1 cellular context compared by ENCODE assay signal in the genomic region with DNA sequence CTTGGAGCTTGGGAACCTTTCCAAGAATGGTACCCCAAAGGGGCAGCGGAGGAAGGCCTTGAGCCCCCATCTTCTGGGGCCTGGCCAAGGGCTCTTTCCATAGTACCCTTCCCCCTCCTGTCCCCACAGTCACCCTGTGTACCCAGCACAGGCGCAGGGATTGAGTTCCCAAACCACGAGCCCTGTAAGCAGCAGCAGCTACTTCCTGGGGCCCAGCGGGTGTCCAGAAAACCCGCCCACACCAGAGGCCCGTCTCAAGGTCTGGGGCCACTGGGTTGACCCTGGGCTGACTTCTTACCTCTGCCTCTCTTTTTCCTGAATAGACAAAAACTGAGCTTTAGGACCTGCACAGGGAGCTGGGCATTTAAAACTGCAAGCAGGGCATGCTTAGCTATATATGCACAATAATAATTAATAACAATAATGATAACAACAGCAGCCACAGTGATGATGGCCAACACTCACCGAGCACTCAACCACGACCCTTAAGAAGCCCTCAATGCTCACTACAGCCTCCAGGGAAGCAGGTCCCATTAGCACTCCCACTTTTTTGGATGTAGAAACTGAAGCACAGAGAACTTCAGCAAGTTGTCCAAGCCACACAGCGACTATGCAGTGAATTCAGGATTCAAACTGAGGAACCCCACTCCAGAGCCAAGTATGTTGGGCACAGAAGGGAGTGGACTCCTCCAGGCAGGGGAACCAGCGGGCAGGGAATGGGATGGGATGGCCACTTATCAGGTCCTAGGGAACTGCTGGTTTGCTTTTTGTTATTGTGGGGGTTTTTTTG.
TF ChIP-seq lines count a peak whose summit lies in the region.

No MANE protein-coding gene starts in this region.

TF ChIP-seq in HepG2, 621 proteins besides CTCF, POLR2A, EP300 and RAD21 (continues in another document):
- TF ChIP-seq, protein P1, sequence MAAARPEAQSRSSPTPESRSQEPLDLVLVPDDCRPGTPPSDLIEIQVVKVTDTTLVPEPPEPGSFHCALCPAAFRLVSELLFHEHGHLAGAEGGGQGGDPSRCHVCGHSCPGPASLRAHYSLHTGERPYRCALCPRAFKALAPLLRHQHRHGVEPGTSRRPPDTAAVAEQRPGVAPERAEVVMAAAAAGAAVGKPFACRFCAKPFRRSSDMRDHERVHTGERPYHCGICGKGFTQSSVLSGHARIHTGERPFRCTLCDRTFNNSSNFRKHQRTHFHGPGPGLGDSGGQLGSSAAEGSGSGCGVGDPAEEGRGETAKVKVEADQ (CRISPR knock-in tag; IDR thresholded peaks at IDR 0.05; ENCODE audit: borderline replicate concordance), result no peak; the same call in 1 of the 2 replicates
- TF ChIP-seq RXRB (CRISPR knock-in tag; IDR thresholded peaks at IDR 0.05; ENCODE audit: borderline replicate concordance) (peak; percentile 88), ZNF121 (CRISPR knock-in tag; IDR thresholded peaks at IDR 0.05) (no peak), HOXD1 (CRISPR knock-in tag; IDR thresholded peaks at IDR 0.05) (0 out of 2 replicates have a peak, but pooled peaks have one; percentile 34), SOX13 (IDR thresholded peaks at IDR 0.05) (no peak), SOX13 (CRISPR knock-in tag; conservative IDR thresholded peaks at IDR 0.05 in 1 of 2, IDR thresholded peaks at IDR 0.05 in 1 of 2) (no peak; a peak in 1 of 4 replicates), CEBPG (CRISPR knock-in tag; IDR thresholded peaks at IDR 0.05) (no peak), MZF1 (CRISPR knock-in tag; IDR thresholded peaks at IDR 0.05; ENCODE audit: borderline replicate concordance) (peak; percentile 59; the same call in 1 of the 2 replicates), HNF4G (IDR thresholded peaks at IDR 0.05; ENCODE audit: borderline replicate concordance, low read depth, low read length) (peak; percentile 23; the same call in 1 of the 2 replicates), HNF4G (CRISPR knock-in tag; IDR thresholded peaks at IDR 0.05; ENCODE audit: borderline replicate concordance, low read depth) (no peak), GTF3A (CRISPR knock-in tag; conservative IDR thresholded peaks at IDR 0.05) (no peak), BCL6 (CRISPR knock-in tag; IDR thresholded peaks at IDR 0.05) (peak; percentile 67), JUN (CRISPR knock-in tag; IDR thresholded peaks at IDR 0.05) (no peak), KAT7 (CRISPR knock-in tag; IDR thresholded peaks at IDR 0.05; ENCODE audit: borderline replicate concordance) (no peak), DR1 (CRISPR knock-in tag; IDR thresholded peaks at IDR 0.05) (no peak), PHF20 (CRISPR knock-in tag; IDR thresholded peaks at IDR 0.05) (no peak; the same call in 1 of the 2 replicates), ZFP36L2 (CRISPR knock-in tag; IDR thresholded peaks at IDR 0.05) (no peak), NFE2L2 (IDR thresholded peaks at IDR 0.05; ENCODE audit: low read length) (no peak), ZFP90 (CRISPR knock-in tag; IDR thresholded peaks at IDR 0.05; ENCODE audit: borderline replicate concordance) (no peak), NCOA1 (CRISPR knock-in tag; IDR thresholded peaks at IDR 0.05) (no peak), ZNF136 (CRISPR knock-in tag; IDR thresholded peaks at IDR 0.05; ENCODE audit: low read depth) (no peak), ZNF326 (CRISPR knock-in tag; IDR thresholded peaks at IDR 0.05; ENCODE audit: borderline replicate concordance) (no peak), NFYC (CRISPR knock-in tag; IDR thresholded peaks at IDR 0.05) (no peak), TOE1 (CRISPR knock-in tag; IDR thresholded peaks at IDR 0.05) (no peak), ZBTB21 (CRISPR knock-in tag; IDR thresholded peaks at IDR 0.05) (no peak), PAF1 (CRISPR knock-in tag; IDR thresholded peaks at IDR 0.05) (no peak), KDM6A (CRISPR knock-in tag; IDR thresholded peaks at IDR 0.05; ENCODE audit: low read depth) (0 out of 2 replicates have a peak, but pooled peaks have one; percentile 54), ZNF891 (CRISPR knock-in tag; IDR thresholded peaks at IDR 0.05) (peak; percentile 77; the same call in 1 of the 2 replicates), LCORL (IDR thresholded peaks at IDR 0.05) (no peak), LCORL (CRISPR knock-in tag; IDR thresholded peaks at IDR 0.05) (peak; percentile 78; the same call in 1 of the 2 replicates), ZSCAN12 (CRISPR knock-in tag; IDR thresholded peaks at IDR 0.05) (no peak), FOXA1 (IDR thresholded peaks at IDR 0.05) (no peak), FOXA1 (CRISPR knock-in tag; IDR thresholded peaks at IDR 0.05) (0 out of 2 replicates have a peak, but pooled peaks have one; percentile 24), ZNF3 (CRISPR knock-in tag; IDR thresholded peaks at IDR 0.05) (no peak)
- TF ChIP-seq, protein P2, sequence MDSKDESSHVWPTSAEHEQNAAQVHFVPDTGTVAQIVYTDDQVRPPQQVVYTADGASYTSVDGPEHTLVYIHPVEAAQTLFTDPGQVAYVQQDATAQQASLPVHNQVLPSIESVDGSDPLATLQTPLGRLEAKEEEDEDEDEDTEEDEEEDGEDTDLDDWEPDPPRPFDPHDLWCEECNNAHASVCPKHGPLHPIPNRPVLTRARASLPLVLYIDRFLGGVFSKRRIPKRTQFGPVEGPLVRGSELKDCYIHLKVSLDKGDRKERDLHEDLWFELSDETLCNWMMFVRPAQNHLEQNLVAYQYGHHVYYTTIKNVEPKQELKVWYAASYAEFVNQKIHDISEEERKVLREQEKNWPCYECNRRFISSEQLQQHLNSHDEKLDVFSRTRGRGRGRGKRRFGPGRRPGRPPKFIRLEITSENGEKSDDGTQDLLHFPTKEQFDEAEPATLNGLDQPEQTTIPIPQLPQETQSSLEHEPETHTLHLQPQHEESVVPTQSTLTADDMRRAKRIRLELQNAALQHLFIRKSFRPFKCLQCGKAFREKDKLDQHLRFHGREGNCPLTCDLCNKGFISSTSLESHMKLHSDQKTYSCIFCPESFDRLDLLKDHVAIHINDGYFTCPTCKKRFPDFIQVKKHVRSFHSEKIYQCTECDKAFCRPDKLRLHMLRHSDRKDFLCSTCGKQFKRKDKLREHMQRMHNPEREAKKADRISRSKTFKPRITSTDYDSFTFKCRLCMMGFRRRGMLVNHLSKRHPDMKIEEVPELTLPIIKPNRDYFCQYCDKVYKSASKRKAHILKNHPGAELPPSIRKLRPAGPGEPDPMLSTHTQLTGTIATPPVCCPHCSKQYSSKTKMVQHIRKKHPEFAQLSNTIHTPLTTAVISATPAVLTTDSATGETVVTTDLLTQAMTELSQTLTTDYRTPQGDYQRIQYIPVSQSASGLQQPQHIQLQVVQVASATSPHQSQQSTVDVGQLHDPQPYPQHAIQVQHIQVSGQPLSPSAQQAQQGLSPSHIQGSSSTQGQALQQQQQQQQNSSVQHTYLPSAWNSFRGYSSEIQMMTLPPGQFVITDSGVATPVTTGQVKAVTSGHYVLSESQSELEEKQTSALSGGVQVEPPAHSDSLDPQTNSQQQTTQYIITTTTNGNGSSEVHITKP (CRISPR knock-in tag; IDR thresholded peaks at IDR 0.05; ENCODE audit: low read depth), result no peak
- TF ChIP-seq, protein P3, sequence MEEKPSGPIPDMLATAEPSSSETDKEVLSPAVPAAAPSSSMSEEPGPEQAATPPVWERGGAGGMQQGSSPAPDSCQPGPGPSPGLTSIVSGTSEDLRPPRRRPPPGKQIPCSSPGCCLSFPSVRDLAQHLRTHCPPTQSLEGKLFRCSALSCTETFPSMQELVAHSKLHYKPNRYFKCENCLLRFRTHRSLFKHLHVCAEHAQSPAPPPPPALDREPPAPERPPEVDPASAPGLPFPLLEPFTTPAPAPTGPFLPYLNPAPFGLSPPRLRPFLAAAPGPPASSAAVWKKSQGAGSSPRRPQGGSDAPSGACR (CRISPR knock-in tag; IDR thresholded peaks at IDR 0.05), result peak; percentile 7; the same call in 1 of the 2 replicates
- TF ChIP-seq, protein P4, sequence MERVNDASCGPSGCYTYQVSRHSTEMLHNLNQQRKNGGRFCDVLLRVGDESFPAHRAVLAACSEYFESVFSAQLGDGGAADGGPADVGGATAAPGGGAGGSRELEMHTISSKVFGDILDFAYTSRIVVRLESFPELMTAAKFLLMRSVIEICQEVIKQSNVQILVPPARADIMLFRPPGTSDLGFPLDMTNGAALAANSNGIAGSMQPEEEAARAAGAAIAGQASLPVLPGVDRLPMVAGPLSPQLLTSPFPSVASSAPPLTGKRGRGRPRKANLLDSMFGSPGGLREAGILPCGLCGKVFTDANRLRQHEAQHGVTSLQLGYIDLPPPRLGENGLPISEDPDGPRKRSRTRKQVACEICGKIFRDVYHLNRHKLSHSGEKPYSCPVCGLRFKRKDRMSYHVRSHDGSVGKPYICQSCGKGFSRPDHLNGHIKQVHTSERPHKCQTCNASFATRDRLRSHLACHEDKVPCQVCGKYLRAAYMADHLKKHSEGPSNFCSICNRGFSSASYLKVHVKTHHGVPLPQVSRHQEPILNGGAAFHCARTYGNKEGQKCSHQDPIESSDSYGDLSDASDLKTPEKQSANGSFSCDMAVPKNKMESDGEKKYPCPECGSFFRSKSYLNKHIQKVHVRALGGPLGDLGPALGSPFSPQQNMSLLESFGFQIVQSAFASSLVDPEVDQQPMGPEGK (CRISPR knock-in tag; IDR thresholded peaks at IDR 0.05), result peak; percentile 59; the same call in 1 of the 2 replicates
- TF ChIP-seq, protein P5, sequence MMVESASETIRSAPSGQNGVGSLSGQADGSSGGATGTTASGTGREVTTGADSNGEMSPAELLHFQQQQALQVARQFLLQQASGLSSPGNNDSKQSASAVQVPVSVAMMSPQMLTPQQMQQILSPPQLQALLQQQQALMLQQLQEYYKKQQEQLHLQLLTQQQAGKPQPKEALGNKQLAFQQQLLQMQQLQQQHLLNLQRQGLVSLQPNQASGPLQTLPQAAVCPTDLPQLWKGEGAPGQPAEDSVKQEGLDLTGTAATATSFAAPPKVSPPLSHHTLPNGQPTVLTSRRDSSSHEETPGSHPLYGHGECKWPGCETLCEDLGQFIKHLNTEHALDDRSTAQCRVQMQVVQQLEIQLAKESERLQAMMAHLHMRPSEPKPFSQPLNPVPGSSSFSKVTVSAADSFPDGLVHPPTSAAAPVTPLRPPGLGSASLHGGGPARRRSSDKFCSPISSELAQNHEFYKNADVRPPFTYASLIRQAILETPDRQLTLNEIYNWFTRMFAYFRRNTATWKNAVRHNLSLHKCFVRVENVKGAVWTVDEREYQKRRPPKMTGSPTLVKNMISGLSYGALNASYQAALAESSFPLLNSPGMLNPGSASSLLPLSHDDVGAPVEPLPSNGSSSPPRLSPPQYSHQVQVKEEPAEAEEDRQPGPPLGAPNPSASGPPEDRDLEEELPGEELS (CRISPR knock-in tag; IDR thresholded peaks at IDR 0.05), result no peak
- TF ChIP-seq, protein P6, sequence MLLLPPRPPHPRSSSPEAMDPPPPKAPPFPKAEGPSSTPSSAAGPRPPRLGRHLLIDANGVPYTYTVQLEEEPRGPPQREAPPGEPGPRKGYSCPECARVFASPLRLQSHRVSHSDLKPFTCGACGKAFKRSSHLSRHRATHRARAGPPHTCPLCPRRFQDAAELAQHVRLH (CRISPR knock-in tag; IDR thresholded peaks at IDR 0.05; ENCODE audit: borderline replicate concordance, low read depth), result no peak
- TF ChIP-seq, protein P7, sequence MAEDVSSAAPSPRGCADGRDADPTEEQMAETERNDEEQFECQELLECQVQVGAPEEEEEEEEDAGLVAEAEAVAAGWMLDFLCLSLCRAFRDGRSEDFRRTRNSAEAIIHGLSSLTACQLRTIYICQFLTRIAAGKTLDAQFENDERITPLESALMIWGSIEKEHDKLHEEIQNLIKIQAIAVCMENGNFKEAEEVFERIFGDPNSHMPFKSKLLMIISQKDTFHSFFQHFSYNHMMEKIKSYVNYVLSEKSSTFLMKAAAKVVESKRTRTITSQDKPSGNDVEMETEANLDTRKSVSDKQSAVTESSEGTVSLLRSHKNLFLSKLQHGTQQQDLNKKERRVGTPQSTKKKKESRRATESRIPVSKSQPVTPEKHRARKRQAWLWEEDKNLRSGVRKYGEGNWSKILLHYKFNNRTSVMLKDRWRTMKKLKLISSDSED (CRISPR knock-in tag; IDR thresholded peaks at IDR 0.05), result no peak
- TF ChIP-seq, protein P8, sequence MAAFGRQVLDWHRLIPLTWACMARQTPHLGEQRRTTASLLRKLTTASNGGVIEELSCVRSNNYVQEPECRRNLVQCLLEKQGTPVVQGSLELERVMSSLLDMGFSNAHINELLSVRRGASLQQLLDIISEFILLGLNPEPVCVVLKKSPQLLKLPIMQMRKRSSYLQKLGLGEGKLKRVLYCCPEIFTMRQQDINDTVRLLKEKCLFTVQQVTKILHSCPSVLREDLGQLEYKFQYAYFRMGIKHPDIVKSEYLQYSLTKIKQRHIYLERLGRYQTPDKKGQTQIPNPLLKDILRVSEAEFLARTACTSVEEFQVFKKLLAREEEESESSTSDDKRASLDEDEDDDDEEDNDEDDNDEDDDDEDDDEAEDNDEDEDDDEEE (CRISPR knock-in tag; IDR thresholded peaks at IDR 0.05), result 0 out of 2 replicates have a peak, but pooled peaks have one; percentile 79
- TF ChIP-seq, protein P9, sequence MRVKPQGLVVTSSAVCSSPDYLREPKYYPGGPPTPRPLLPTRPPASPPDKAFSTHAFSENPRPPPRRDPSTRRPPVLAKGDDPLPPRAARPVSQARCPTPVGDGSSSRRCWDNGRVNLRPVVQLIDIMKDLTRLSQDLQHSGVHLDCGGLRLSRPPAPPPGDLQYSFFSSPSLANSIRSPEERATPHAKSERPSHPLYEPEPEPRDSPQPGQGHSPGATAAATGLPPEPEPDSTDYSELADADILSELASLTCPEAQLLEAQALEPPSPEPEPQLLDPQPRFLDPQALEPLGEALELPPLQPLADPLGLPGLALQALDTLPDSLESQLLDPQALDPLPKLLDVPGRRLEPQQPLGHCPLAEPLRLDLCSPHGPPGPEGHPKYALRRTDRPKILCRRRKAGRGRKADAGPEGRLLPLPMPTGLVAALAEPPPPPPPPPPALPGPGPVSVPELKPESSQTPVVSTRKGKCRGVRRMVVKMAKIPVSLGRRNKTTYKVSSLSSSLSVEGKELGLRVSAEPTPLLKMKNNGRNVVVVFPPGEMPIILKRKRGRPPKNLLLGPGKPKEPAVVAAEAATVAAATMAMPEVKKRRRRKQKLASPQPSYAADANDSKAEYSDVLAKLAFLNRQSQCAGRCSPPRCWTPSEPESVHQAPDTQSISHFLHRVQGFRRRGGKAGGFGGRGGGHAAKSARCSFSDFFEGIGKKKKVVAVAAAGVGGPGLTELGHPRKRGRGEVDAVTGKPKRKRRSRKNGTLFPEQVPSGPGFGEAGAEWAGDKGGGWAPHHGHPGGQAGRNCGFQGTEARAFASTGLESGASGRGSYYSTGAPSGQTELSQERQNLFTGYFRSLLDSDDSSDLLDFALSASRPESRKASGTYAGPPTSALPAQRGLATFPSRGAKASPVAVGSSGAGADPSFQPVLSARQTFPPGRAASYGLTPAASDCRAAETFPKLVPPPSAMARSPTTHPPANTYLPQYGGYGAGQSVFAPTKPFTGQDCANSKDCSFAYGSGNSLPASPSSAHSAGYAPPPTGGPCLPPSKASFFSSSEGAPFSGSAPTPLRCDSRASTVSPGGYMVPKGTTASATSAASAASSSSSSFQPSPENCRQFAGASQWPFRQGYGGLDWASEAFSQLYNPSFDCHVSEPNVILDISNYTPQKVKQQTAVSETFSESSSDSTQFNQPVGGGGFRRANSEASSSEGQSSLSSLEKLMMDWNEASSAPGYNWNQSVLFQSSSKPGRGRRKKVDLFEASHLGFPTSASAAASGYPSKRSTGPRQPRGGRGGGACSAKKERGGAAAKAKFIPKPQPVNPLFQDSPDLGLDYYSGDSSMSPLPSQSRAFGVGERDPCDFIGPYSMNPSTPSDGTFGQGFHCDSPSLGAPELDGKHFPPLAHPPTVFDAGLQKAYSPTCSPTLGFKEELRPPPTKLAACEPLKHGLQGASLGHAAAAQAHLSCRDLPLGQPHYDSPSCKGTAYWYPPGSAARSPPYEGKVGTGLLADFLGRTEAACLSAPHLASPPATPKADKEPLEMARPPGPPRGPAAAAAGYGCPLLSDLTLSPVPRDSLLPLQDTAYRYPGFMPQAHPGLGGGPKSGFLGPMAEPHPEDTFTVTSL (CRISPR knock-in tag; IDR thresholded peaks at IDR 0.05; ENCODE audit: borderline replicate concordance), result peak; percentile 46; the same call in 1 of the 2 replicates
- TF ChIP-seq, protein P10, sequence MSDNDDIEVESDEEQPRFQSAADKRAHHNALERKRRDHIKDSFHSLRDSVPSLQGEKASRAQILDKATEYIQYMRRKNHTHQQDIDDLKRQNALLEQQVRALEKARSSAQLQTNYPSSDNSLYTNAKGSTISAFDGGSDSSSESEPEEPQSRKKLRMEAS (IDR thresholded peaks at IDR 0.05), result peak; percentile 35; the same call in 1 of the 2 replicates
